Comparison of ENCODE assay signal across 11 cellular contexts in genomic region chr16:68246671-68247070, GRCh38. TPM values are rescaled to one million over a fixed set of nuclear protein-coding genes. Genes with fewer than 3 reads are reported as not detected.
DNase-seq lines count a peak whose midpoint lies in the region; ATAC-seq lines count a peak whose summit lies in the region.
"Had no signal": no experiment of that assay in that cellular context is flagged by ENCODE, and none has a peak within 500 bp of the region (broad histone marks: within the 10 kb centered on the region; RNA-seq: fewer than 3 reads in every experiment).

No MANE protein-coding gene starts in this region.

- no peaks in the 10 kb centered on the region for H3K9me3 ChIP-seq in T-helper 17 cell (ENCODE audit: control insufficient read depth, low read length, poor library complexity, severe bottlenecking)
- H3K9me3 ChIP-seq: sigmoid colon had no signal

- ATAC-seq in T-helper 17 cell (no peak), HG02763 (IDR thresholded peaks at IDR 0.05; ENCODE audit: unreplicated experiment) (no peak), GM21528 (IDR thresholded peaks at IDR 0.05; ENCODE audit: low FRiP score, unreplicated experiment) (no peak)
- no peak for ATAC-seq in stimulated activated naive B cell treated with anti-CD40 and anti-IgM and Interleukin-4, amounts not matched to agents 10 μg/mL and 1 μg/mL and 100 μg/mL, for 72 hours (replicated peaks)
- ATAC-seq: Panc1 had no signal

- H3K4me1 Mint-ChIP-seq in activated T-cell treated with anti-CD3 and anti-CD28 coated beads, Interleukin-2, amount 50 U/mL, for 24 hours (ENCODE audit: low read depth): peaks cover 24% of the 10 kb centered on the region
- H3K4me1 Mint-ChIP-seq in T-helper 17 cell: peaks cover 20% of the 10 kb centered on the region
- H3K4me1 Mint-ChIP-seq in stimulated activated naive B cell treated with anti-CD40 and anti-IgM and Interleukin-4, amounts not matched to agents 10 μg/mL and 1 μg/mL and 100 μg/mL, for 72 hours: peaks cover 24 to 53% of the 10 kb centered on the region in 2 donors

- no peaks in the 10 kb centered on the region for H3K9me3 Mint-ChIP-seq in activated T-cell treated with anti-CD3 and anti-CD28 coated beads, Interleukin-2, amount 50 U/mL, for 24 hours
- H3K9me3 Mint-ChIP-seq in stimulated activated naive B cell treated with anti-CD40 and anti-IgM and Interleukin-4, amounts not matched to agents 10 μg/mL and 1 μg/mL and 100 μg/mL, for 72 hours: no peaks in the 10 kb centered on the region

- no peak for DNase-seq in activated T-cell treated with anti-CD3 and anti-CD28 coated beads, Interleukin-2, amount 50 U/mL, for 24 hours
- DNase-seq in activated T-cell treated with anti-CD3 and anti-CD28 coated beads, Interleukin-2, amount 50 U/mL, for 48 hours: no peak
- no peak for DNase-seq in T-helper 17 cell
- DNase-seq in foreskin melanocyte: peak; percentile 84
- DNase-seq in stimulated activated naive B cell treated with anti-CD40 and anti-IgM and Interleukin-4, amounts not matched to agents 10 μg/mL and 1 μg/mL and 100 μg/mL, for 72 hours: no peak
- no peak for DNase-seq in ACHN
- DNase-seq: NCI-H146, sigmoid colon had no signal

- H3K36me3 Mint-ChIP-seq in activated T-cell treated with anti-CD3 and anti-CD28 coated beads, Interleukin-2, amount 50 U/mL, for 24 hours (ENCODE audit: low read depth): peaks cover 22% of the 10 kb centered on the region
- peaks cover 3% of the 10 kb centered on the region for H3K36me3 Mint-ChIP-seq in T-helper 17 cell (ENCODE audit: low read depth)
- H3K36me3 Mint-ChIP-seq in stimulated activated naive B cell treated with anti-CD40 and anti-IgM and Interleukin-4, amounts not matched to agents 10 μg/mL and 1 μg/mL and 100 μg/mL, for 72 hours: peaks cover 13 to 18% of the 10 kb centered on the region in 2 donors

- H3K27ac Mint-ChIP-seq in activated T-cell treated with anti-CD3 and anti-CD28 coated beads, Interleukin-2, amount 50 U/mL, for 24 hours: no peak overlapping the region
- no peak overlapping the region for H3K27ac Mint-ChIP-seq in T-helper 17 cell
- H3K27ac Mint-ChIP-seq in stimulated activated naive B cell treated with anti-CD40 and anti-IgM and Interleukin-4, amounts not matched to agents 10 μg/mL and 1 μg/mL and 100 μg/mL, for 72 hours: peak overlapping the region; percentile 66

- in situ Hi-C loops in ACHN (cut with HindIII; ENCODE audit: low pct_ligation_motif_present, low pct_unique_long_range_greater_than_20kb, low sequenced_read_pairs): no loop called here

- H3K4me3 Mint-ChIP-seq in activated T-cell treated with anti-CD3 and anti-CD28 coated beads, Interleukin-2, amount 50 U/mL, for 24 hours: peak overlapping the region; percentile 91
- H3K4me3 Mint-ChIP-seq in T-helper 17 cell: peak overlapping the region; percentile 98
- H3K4me3 Mint-ChIP-seq in stimulated activated naive B cell treated with anti-CD40 and anti-IgM and Interleukin-4, amounts not matched to agents 10 μg/mL and 1 μg/mL and 100 μg/mL, for 72 hours: peak overlapping the region; percentile 100

- no peaks in the 10 kb centered on the region for H3K27me3 Mint-ChIP-seq in activated T-cell treated with anti-CD3 and anti-CD28 coated beads, Interleukin-2, amount 50 U/mL, for 24 hours
- H3K27me3 Mint-ChIP-seq in T-helper 17 cell: no peaks in the 10 kb centered on the region
- H3K27me3 Mint-ChIP-seq in stimulated activated naive B cell treated with anti-CD40 and anti-IgM and Interleukin-4, amounts not matched to agents 10 μg/mL and 1 μg/mL and 100 μg/mL, for 72 hours: no peaks in the 10 kb centered on the region

RNA-seq across cellular contexts. Expression of gene PLA2G15, which starts 1.5 kb away (rescaled TPM):
- total RNA-seq in T-helper 17 cell: 1 to 10 TPM; 6.6 to 7.4 TPM

RNA-seq across cellular contexts. Expression of gene ESRP2, which starts 10.7 kb away (rescaled TPM):
- total RNA-seq in T-helper 17 cell: under 1 TPM; 0.10 to 0.16 TPM

RNA-seq across cellular contexts. Expression of gene SLC7A6, which starts 17.7 kb away (rescaled TPM):
- 100 to 1,000 TPM; 148 to 171 TPM for total RNA-seq in T-helper 17 cell
